ENCODE assay signal across 12 cellular contexts in genomic region chr2:203730076-203730729, GRCh38.
DNase-seq lines count a peak whose midpoint lies in the region; ATAC-seq and TF ChIP-seq lines count a peak whose summit lies in the region.
"Had no signal": no experiment of that assay in that cellular context is flagged by ENCODE, and none has a peak within 500 bp of the region (broad histone marks: within the 10 kb centered on the region; RNA-seq: fewer than 3 reads in every experiment).

No MANE protein-coding gene starts in this region.

- ATAC-seq in GM18498 (IDR thresholded peaks at IDR 0.05; ENCODE audit: unreplicated experiment) (peak; percentile 54), HG03354 (IDR thresholded peaks at IDR 0.05; ENCODE audit: poor library complexity, severe bottlenecking, unreplicated experiment) (peak; percentile 74), GM21528 (IDR thresholded peaks at IDR 0.05; ENCODE audit: low FRiP score, unreplicated experiment) (no peak), GM19324 (IDR thresholded peaks at IDR 0.05; ENCODE audit: low FRiP score, unreplicated experiment) (no peak), HG03108 (IDR thresholded peaks at IDR 0.05; ENCODE audit: unreplicated experiment) (no peak)
- ATAC-seq: GM23338 had no signal

- no peak overlapping the region for H2AFZ ChIP-seq in ACC112 (ENCODE audit: low read length, unreplicated experiment)

- no peak for TF ChIP-seq CTCF in astrocyte of the spinal cord (IDR thresholded peaks at IDR 0.05; ENCODE audit: low read depth, low read length)

- peak overlapping the region; percentile 31 for H3K27ac ChIP-seq in ACC112 (ENCODE audit: low read depth, low read length)

- no peaks in the 10 kb centered on the region for H3K79me2 ChIP-seq in ACC112 (ENCODE audit: control insufficient read depth, insufficient read depth, low read length, unreplicated experiment)

- in situ Hi-C loops in astrocyte of the spinal cord (cut with HindIII; ENCODE audit: low sequenced_read_pairs), result no loop called here

- H3K36me3 ChIP-seq in ACC112 (ENCODE audit: insufficient read depth, low read length), result no peaks in the 10 kb centered on the region

- H3K4me3 ChIP-seq in ACC112 (ENCODE audit: low read depth, low read length) (no peak overlapping the region), astrocyte of the spinal cord (ENCODE audit: low read depth, low read length) (no peak overlapping the region)
- H3K4me3 ChIP-seq: GM23338 had no signal

- peaks cover 13% of the 10 kb centered on the region for H3K4me1 ChIP-seq in ACC112 (ENCODE audit: control insufficient read depth, insufficient read depth, low read length, unreplicated experiment)

- no peaks in the 10 kb centered on the region for H3K27me3 ChIP-seq in ACC112 (ENCODE audit: insufficient read depth, low read length)

- peak; percentile 22 for DNase-seq in astrocyte of the spinal cord (ENCODE audit: low read depth, low spot score)
- no peak for DNase-seq in DMS53 treated with DMSO at 0.1 percent for 48 hours (lab: John Stamatoyannopoulos, UW; ENCODE audit: unreplicated experiment)
- DNase-seq: C1 segment of cervical spinal cord, NCI-H2107, retina had no signal

Comparison
In these comparisons a context has a peak if more than half of its experiments do, and no peak if none do; other contexts are left out.
1. ATAC-seq: peak in GM18498 (single experiment) and HG03354 (single experiment); none in GM21528 (single experiment), GM19324 (single experiment) and HG03108 (single experiment).